Comparison of ENCODE assay signal across 9 cellular contexts in the genomic region with DNA sequence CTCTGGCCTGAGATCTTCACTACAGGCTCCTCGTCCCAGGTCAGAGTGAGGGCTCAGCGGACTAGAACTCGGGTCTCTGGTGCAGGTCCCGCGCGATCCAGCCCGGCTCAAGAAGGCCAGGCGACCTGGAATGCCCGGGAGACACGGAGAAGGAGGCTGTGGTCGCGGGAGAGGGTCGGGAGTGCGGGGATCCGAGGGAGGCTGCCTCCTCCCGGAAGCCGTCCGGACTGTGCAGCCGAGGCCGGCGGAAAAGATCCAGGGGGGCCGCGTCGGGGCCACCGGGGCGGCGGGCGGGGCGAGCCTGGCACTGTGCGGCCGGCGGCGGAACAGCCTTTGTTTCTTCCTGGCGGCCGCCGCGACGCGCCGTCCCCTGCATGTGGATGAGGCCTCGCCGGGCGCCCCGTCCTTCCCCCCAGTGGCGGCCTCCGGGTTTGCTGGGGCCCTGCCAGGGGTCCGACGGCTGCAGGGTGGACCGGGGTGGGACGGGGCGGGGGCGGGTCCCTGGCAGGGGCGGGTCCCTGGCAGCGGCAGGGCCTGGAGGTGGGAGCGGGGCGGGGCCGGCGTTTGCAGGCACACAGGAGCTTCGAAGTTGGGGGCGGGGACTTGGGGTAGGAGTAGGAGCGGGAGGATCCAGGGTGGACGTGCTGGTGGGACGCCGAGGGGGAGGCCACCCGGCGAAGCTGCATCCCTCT. TPM values are rescaled to one million over a fixed set of nuclear protein-coding genes. Genes with fewer than 3 reads are reported as not detected.
DNase-seq lines count a peak whose midpoint lies in the region; ATAC-seq and TF ChIP-seq lines count a peak whose summit lies in the region.
"Had no signal": no experiment of that assay in that cellular context is flagged by ENCODE, and none has a peak within 500 bp of the region (broad histone marks: within the 10 kb centered on the region; RNA-seq: fewer than 3 reads in every experiment).

No MANE protein-coding gene starts in this region.

- H3K27ac Mint-ChIP-seq in WTC11 = no peak overlapping the region
- no peak overlapping the region for H3K27ac Mint-ChIP-seq in immature natural killer cell

- peaks cover 18% of the 10 kb centered on the region for H3K9me3 Mint-ChIP-seq in WTC11
- H3K9me3 Mint-ChIP-seq in immature natural killer cell = peaks cover 14 to 18% (median 16%) of the 10 kb centered on the region in 6 donors

- H3K4me3 Mint-ChIP-seq in WTC11 (peak overlapping the region; percentile 79), immature natural killer cell (peak overlapping the region; percentile 68 to 80 (median 71))

- H3K36me3 ChIP-seq in stomach = no peaks in the 10 kb centered on the region
- H3K36me3 ChIP-seq in osteoblast (ENCODE audit: insufficient read depth, low read length) = no peaks in the 10 kb centered on the region

- peak; percentile 81 for ATAC-seq in WTC11

- TF ChIP-seq POLR2A in stomach (IDR thresholded peaks at IDR 0.05) = no peak

- no peak overlapping the region for H3K4me2 ChIP-seq in osteoblast (ENCODE audit: insufficient read depth, low read length)

- CTCF ChIA-PET in WTC11 (lab: Charles Lee) = interaction anchor here (0.5 to 3.1 kb wide), 21 partner anchors 9 to 551 kb away, joined by 3 to 27 read pairs (median 4); a partner anchor contains a TSS

- peak overlapping the region; percentile 29 to 54 (median 40) for H3K4me3 ChIP-seq in stomach
- H3K4me3 ChIP-seq in osteoblast (ENCODE audit: insufficient read depth, low read length) = no peak overlapping the region

- peaks cover 15% of the 10 kb centered on the region for H3K36me3 Mint-ChIP-seq in WTC11
- H3K36me3 Mint-ChIP-seq in immature natural killer cell = peaks cover 6 to 15% (median 10%) of the 10 kb centered on the region in 3 donors

- intact Hi-C loops in stomach (cut with DNase I; ENCODE audit: low total_unique reads) = no loop called here

- TF ChIP-seq CTCF in WTC11 (IDR thresholded peaks at IDR 0.05) (no peak), stomach (IDR thresholded peaks at IDR 0.05) (no peak), osteoblast (IDR thresholded peaks at IDR 0.05; ENCODE audit: extremely low read depth, low read depth, low read length) (no peak)

- H3K27ac ChIP-seq in stomach (no peak overlapping the region), osteoblast (ENCODE audit: low read depth, low read length) (no peak overlapping the region)

- WGBS in stomach, 5 donors = 2 to 5% (median 2%) methylated on average over 28 to 66 of the region's 66 CpGs

- POLR2A ChIA-PET in WTC11 (lab: Charles Lee) = interaction anchor here (0.6 to 1.0 kb wide), 5 partner anchors 9 to 570 kb away, joined by 3 read pairs; a partner anchor contains a TSS

- no peaks in the 10 kb centered on the region for H3K79me2 ChIP-seq in osteoblast (ENCODE audit: insufficient read depth, low read length)

- H3K9me3 ChIP-seq in stomach (peaks cover 9 to 31% (median 29%) of the 10 kb centered on the region in 4 donors), osteoblast (ENCODE audit: low read depth, low read length) (peaks cover 10% of the 10 kb centered on the region)

- no peak overlapping the region for H2AFZ ChIP-seq in osteoblast (ENCODE audit: low read length)

- no peak for TF ChIP-seq EP300 in stomach (IDR thresholded peaks at IDR 0.05)

- H3K4me1 Mint-ChIP-seq in WTC11 = peaks cover 13% of the 10 kb centered on the region
- peaks cover 9 to 15% of the 10 kb centered on the region in 2 donors for H3K4me1 Mint-ChIP-seq in immature natural killer cell

- H3K4me1 ChIP-seq in stomach (peaks cover 8 to 25% (median 24%) of the 10 kb centered on the region in 4 donors), osteoblast (ENCODE audit: insufficient read depth, low read length) (peaks cover 3% of the 10 kb centered on the region)

- H3K27me3 ChIP-seq in stomach (peaks cover 9 to 80% (median 38%) of the 10 kb centered on the region in 3 donors), osteoblast (ENCODE audit: insufficient read depth, low read length) (peaks cover 54% of the 10 kb centered on the region)

- peak; percentile 23 for DNase-seq in activated CD4-positive, alpha-beta T cell treated with anti-CD3 and anti-CD28 coated beads for 48 hours
- no peak for DNase-seq in activated CD4-positive, alpha-beta T cell treated with anti-CD3 and anti-CD28 coated beads for 1 hour
- DNase-seq in WTC11 (ENCODE audit: low spot score) = peak; percentile 78
- no peak for DNase-seq in immature natural killer cell
- peak; percentile 42 for DNase-seq in stomach
- DNase-seq in NCI-H510A treated with DMSO at 0.1 percent for 48 hours (lab: John Stamatoyannopoulos, UW) = no peak
- no peak for DNase-seq in midbrain (lab: John Stamatoyannopoulos, UW)
- no peak for DNase-seq in osteoblast (ENCODE audit: insufficient read length, low spot score, missing footprints)

- H3K27me3 Mint-ChIP-seq in WTC11 (ENCODE audit: low read depth) = peaks cover 61% of the 10 kb centered on the region
- H3K27me3 Mint-ChIP-seq in immature natural killer cell (ENCODE audit: low read depth in 3 of 3) = peaks cover 17 to 37% (median 27%) of the 10 kb centered on the region in 3 donors

- no peaks in the 10 kb centered on the region for H4K20me1 ChIP-seq in osteoblast (ENCODE audit: insufficient read depth, low read length)

TF ChIP-seq in WTC11, 78 proteins besides CTCF, POLR2A, EP300 and RAD21:
- TF ChIP-seq ESRRA (CRISPR knock-in tag; IDR thresholded peaks at IDR 0.05; ENCODE audit: borderline replicate concordance) = no peak
- no peak for TF ChIP-seq NR2C2 (CRISPR knock-in tag; IDR thresholded peaks at IDR 0.05)
- TF ChIP-seq SP1 (CRISPR knock-in tag; conservative IDR thresholded peaks at IDR 0.05) = peak; percentile 54; the same call in 1 of the 2 replicates
- 0 out of 2 replicates have a peak, but pooled peaks have one; percentile 44 for TF ChIP-seq MYBL2 (CRISPR knock-in tag; IDR thresholded peaks at IDR 0.05)
- 0 out of 2 replicates have a peak, but pooled peaks have one; percentile 26 for TF ChIP-seq TEAD1 (CRISPR knock-in tag; IDR thresholded peaks at IDR 0.05)
- TF ChIP-seq, protein P1, sequence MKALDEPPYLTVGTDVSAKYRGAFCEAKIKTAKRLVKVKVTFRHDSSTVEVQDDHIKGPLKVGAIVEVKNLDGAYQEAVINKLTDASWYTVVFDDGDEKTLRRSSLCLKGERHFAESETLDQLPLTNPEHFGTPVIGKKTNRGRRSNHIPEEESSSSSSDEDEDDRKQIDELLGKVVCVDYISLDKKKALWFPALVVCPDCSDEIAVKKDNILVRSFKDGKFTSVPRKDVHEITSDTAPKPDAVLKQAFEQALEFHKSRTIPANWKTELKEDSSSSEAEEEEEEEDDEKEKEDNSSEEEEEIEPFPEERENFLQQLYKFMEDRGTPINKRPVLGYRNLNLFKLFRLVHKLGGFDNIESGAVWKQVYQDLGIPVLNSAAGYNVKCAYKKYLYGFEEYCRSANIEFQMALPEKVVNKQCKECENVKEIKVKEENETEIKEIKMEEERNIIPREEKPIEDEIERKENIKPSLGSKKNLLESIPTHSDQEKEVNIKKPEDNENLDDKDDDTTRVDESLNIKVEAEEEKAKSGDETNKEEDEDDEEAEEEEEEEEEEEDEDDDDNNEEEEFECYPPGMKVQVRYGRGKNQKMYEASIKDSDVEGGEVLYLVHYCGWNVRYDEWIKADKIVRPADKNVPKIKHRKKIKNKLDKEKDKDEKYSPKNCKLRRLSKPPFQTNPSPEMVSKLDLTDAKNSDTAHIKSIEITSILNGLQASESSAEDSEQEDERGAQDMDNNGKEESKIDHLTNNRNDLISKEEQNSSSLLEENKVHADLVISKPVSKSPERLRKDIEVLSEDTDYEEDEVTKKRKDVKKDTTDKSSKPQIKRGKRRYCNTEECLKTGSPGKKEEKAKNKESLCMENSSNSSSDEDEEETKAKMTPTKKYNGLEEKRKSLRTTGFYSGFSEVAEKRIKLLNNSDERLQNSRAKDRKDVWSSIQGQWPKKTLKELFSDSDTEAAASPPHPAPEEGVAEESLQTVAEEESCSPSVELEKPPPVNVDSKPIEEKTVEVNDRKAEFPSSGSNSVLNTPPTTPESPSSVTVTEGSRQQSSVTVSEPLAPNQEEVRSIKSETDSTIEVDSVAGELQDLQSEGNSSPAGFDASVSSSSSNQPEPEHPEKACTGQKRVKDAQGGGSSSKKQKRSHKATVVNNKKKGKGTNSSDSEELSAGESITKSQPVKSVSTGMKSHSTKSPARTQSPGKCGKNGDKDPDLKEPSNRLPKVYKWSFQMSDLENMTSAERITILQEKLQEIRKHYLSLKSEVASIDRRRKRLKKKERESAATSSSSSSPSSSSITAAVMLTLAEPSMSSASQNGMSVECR (CRISPR knock-in tag; IDR thresholded peaks at IDR 0.05; ENCODE audit: borderline replicate concordance) = 0 out of 2 replicates have a peak, but pooled peaks have one; percentile 40
- peak; percentile 34 for TF ChIP-seq ZNF423 (CRISPR knock-in tag; IDR thresholded peaks at IDR 0.05)
- TF ChIP-seq, protein P2, sequence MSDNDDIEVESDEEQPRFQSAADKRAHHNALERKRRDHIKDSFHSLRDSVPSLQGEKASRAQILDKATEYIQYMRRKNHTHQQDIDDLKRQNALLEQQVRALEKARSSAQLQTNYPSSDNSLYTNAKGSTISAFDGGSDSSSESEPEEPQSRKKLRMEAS (CRISPR knock-in tag; IDR thresholded peaks at IDR 0.05) = peak; percentile 15; the same call in 1 of the 2 replicates
- TF ChIP-seq CBFB (CRISPR knock-in tag; IDR thresholded peaks at IDR 0.05; ENCODE audit: low read depth) = no peak

RNA-seq across cellular contexts. Expression of a gene that starts 1.0 kb away (rescaled TPM):
- total RNA-seq in WTC11 (2021) (4.2 to 4.9 TPM (median 4.4 TPM) in 3 replicates), stomach (under 1 TPM in 1 of 5 donors, not detected in 4; 0.73 TPM), osteoblast (not detected in 2 replicates)
- polyA plus RNA-seq in immature natural killer cell (not detected), stomach (not detected)
- total RNA-seq: glomerular endothelial cell had no signal

RNA-seq across cellular contexts. Expression of a gene that starts 32.6 kb away (rescaled TPM):
- total RNA-seq in WTC11 (2021) (37.7 to 47.0 TPM (median 39.5 TPM) in 3 replicates), stomach (10 to 100 TPM in 4 of 5 donors, 1 to 10 TPM in 1; 7.5 to 26.6 (median 18.1) TPM), osteoblast (38.4 and 39.8 TPM in 2 replicates)
- polyA plus RNA-seq in immature natural killer cell (not detected), stomach (10 to 100 TPM in 2 of 3 donors, 1 to 10 TPM in 1; 8.4 to 14.0 (median 10.3) TPM)

Comparison
In these comparisons a context has a peak if more than half of its experiments do, and no peak if none do; other contexts are left out.
1. DNase-seq: peak in activated CD4-positive, alpha-beta T cell treated with anti-CD3 and anti-CD28 coated beads for 48 hours (single experiment), WTC11 (single experiment) and stomach (single experiment); none in activated CD4-positive, alpha-beta T cell treated with anti-CD3 and anti-CD28 coated beads for 1 hour (single experiment), immature natural killer cell (0 of 3), NCI-H510A treated with DMSO at 0.1 percent for 48 hours (single experiment), midbrain (single experiment) and osteoblast (single experiment).